In genomic region chr1:24257373-24257772, GRCh38 we compare ENCODE assay signal across 29 cellular contexts.
"Had no signal": no experiment of that assay in that cellular context is flagged by ENCODE, and none has a peak within 500 bp of the region (broad histone marks: within the 10 kb centered on the region; RNA-seq: fewer than 3 reads in every experiment).

No MANE protein-coding gene starts in this region.

- H2AFZ ChIP-seq: neural progenitor cell, parathyroid adenoma had no signal

- H3K27me3 Mint-ChIP-seq: memory B cell; stimulated activated memory B cell treated with anti-CD40 and anti-IgM and Interleukin-4, amounts not matched to agents 10 μg/mL and 1 μg/mL and 100 μg/mL, for 72 hours had no signal

- H3K79me2 ChIP-seq: parathyroid adenoma had no signal

- H3K27ac ChIP-seq: esophagus squamous epithelium, gastroesophageal sphincter, left ventricle myocardium inferior, lower lobe of right lung, neural progenitor cell, parathyroid adenoma, prostate gland, tibial artery, upper lobe of left lung, vagina had no signal

- H3K4me3 ChIP-seq: esophagus squamous epithelium, gastroesophageal sphincter, left ventricle myocardium inferior, lower lobe of right lung, neural progenitor cell, prostate gland, spleen, tibial artery, upper lobe of left lung, vagina had no signal

- H3K9ac ChIP-seq: neural progenitor cell, parathyroid adenoma had no signal

- DNase-seq: effector memory CD4-positive, alpha-beta T cell; esophagus squamous epithelium; foreskin fibroblast; glutamatergic neuron; immature natural killer cell; left cardiac atrium; left ventricle myocardium inferior; lower lobe of right lung; midbrain; occipital lobe; retina; spleen; stimulated activated CD4-positive, alpha-beta T cell treated with anti-CD3 and anti-CD28 coated beads, Interleukin-15, amount 100 ng/mL, for 24 hours; stimulated activated CD4-positive, alpha-beta T cell treated with anti-CD3 and anti-CD28 coated beads, Interleukin-1b, Interleukin-23, amount 100 ng/mL, for 48 hours; stimulated activated CD4-positive, alpha-beta T cell treated with anti-CD3 and anti-CD28 coated beads, Interleukin-4, amount 100 ng/mL, for 24 hours; tibial artery; upper lobe of left lung had no signal

- H3K9me3 Mint-ChIP-seq: memory B cell; natural killer cell treated with Interleukin-12 subunit alpha and Interleukin-12 subunit beta and Interleukin-15 and Interleukin-18, amount 100 ng/mL, for 72 hours; neural progenitor cell; stimulated activated memory B cell treated with anti-CD40 and anti-IgM and Interleukin-4, amounts not matched to agents 10 μg/mL and 1 μg/mL and 100 μg/mL, for 72 hours had no signal

- FAIRE-seq: endometrium, keratinocyte had no signal

- H3K9me3 ChIP-seq: esophagus squamous epithelium, lower lobe of right lung, prostate gland, tibial artery, upper lobe of left lung, vagina had no signal

- H3K4me1 ChIP-seq: esophagus squamous epithelium, gastroesophageal sphincter, left ventricle myocardium inferior, lower lobe of right lung, neural progenitor cell, parathyroid adenoma, prostate gland, tibial artery, upper lobe of left lung, vagina had no signal

- H3K4me2 ChIP-seq: neural progenitor cell had no signal

- H3K4me3 Mint-ChIP-seq: immature natural killer cell; memory B cell; natural killer cell treated with Interleukin-12 subunit alpha and Interleukin-12 subunit beta and Interleukin-15 and Interleukin-18, amount 100 ng/mL, for 72 hours; neural progenitor cell; stimulated activated memory B cell treated with anti-CD40 and anti-IgM and Interleukin-4, amounts not matched to agents 10 μg/mL and 1 μg/mL and 100 μg/mL, for 72 hours; stimulated activated naive CD8-positive, alpha-beta T cell treated with anti-CD3 and anti-CD28 coated beads, Interleukin-15, Interleukin-2, amounts not matched to agents 100 ng/mL and 50 ng/mL, for 24 hours had no signal

- ATAC-seq: gastroesophageal sphincter; left cardiac atrium; lower lobe of right lung; natural killer cell treated with Interleukin-12 subunit alpha and Interleukin-12 subunit beta and Interleukin-15 and Interleukin-18, amount 100 ng/mL, for 72 hours; sciatic nerve; stimulated activated memory B cell treated with anti-CD40 and anti-IgM and Interleukin-4, amounts not matched to agents 10 μg/mL and 1 μg/mL and 100 μg/mL, for 72 hours had no signal

- H3K27ac Mint-ChIP-seq: immature natural killer cell; memory B cell; natural killer cell treated with Interleukin-12 subunit alpha and Interleukin-12 subunit beta and Interleukin-15 and Interleukin-18, amount 100 ng/mL, for 72 hours; neural progenitor cell; stimulated activated memory B cell treated with anti-CD40 and anti-IgM and Interleukin-4, amounts not matched to agents 10 μg/mL and 1 μg/mL and 100 μg/mL, for 72 hours; stimulated activated naive CD8-positive, alpha-beta T cell treated with anti-CD3 and anti-CD28 coated beads, Interleukin-15, Interleukin-2, amounts not matched to agents 100 ng/mL and 50 ng/mL, for 24 hours had no signal

- H3K36me3 ChIP-seq: esophagus squamous epithelium, gastroesophageal sphincter, left ventricle myocardium inferior, lower lobe of right lung, neural progenitor cell, prostate gland, spleen, tibial artery, upper lobe of left lung, vagina had no signal

- H3K4me1 Mint-ChIP-seq: immature natural killer cell; memory B cell; neural progenitor cell; stimulated activated memory B cell treated with anti-CD40 and anti-IgM and Interleukin-4, amounts not matched to agents 10 μg/mL and 1 μg/mL and 100 μg/mL, for 72 hours had no signal

- H3K36me3 Mint-ChIP-seq: immature natural killer cell; memory B cell; natural killer cell treated with Interleukin-12 subunit alpha and Interleukin-12 subunit beta and Interleukin-15 and Interleukin-18, amount 100 ng/mL, for 72 hours; neural progenitor cell; stimulated activated memory B cell treated with anti-CD40 and anti-IgM and Interleukin-4, amounts not matched to agents 10 μg/mL and 1 μg/mL and 100 μg/mL, for 72 hours had no signal

- H3K27me3 ChIP-seq: esophagus squamous epithelium, neural progenitor cell, upper lobe of left lung, vagina had no signal
